Comparison of ENCODE assay signal across 1 cellular context in the genomic region with DNA sequence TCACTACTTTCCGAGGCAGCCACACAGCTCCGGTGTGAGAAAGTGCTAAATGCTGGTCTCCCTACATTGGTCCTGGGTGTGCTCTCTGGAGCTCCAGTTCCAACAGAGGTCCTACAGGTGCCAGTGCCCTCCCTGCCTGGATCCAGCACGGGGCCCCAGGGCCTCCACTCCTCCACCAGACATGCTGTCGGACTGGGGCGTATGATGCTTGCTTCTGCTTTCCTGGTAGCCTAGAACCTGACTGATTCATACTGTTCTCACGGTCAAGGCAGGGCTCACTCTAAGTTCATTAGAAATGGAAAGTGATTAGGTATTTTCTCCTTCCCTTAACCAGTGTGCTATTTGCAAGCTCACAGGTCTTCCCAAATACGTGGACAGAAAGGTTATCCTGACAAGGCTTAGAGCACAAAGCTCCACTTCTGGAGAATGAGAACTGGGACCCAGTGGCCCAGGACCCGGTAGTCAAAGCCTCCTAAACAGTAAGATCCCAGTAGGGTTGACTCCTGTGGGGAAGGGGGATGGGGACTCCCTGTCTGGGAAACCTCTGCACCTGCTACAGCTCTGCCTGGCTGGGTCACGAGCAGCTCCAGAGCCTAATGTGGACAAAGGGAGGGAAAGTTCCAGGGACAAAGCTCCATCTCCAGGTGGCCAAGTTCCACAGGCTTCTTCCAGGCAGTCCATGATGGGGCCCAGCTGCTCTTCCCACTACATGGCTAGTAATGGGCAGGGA.
TF ChIP-seq lines count a peak whose summit lies in the region.

No MANE protein-coding gene starts in this region.

TF ChIP-seq in HCT116, 20 proteins besides CTCF, POLR2A, EP300 and RAD21 (continued from another document):
- TF ChIP-seq CEBPB (IDR thresholded peaks at IDR 0.05; ENCODE audit: low read depth) (no peak), TCF7L2 (IDR thresholded peaks at IDR 0.05; ENCODE audit: borderline replicate concordance, extremely low read depth, insufficient read depth, insufficient read length) (no peak), YY1 (IDR thresholded peaks at IDR 0.05; ENCODE audit: extremely low read depth, insufficient replicate concordance, low read depth, low read length) (no peak), EZH2 (IDR thresholded peaks at IDR 0.05) (no peak), JUND (IDR thresholded peaks at IDR 0.05) (no peak)
